1 cellular context compared by ENCODE assay signal in genomic region chr3:180420016-180420415, GRCh38.
TF ChIP-seq lines count a peak whose summit lies in the region.

No MANE protein-coding gene starts in this region.

TF ChIP-seq in SK-N-SH, 30 proteins besides CTCF, POLR2A, EP300 and RAD21 (continued from another document):
- TF ChIP-seq MEF2A (IDR thresholded peaks at IDR 0.05; ENCODE audit: borderline replicate concordance, low read depth) (no peak), MXI1 (IDR thresholded peaks at IDR 0.05; ENCODE audit: low read depth, low read length) (no peak), USF2 (IDR thresholded peaks at IDR 0.05; ENCODE audit: borderline replicate concordance, low read depth, low read length) (no peak)
